Comparison of ENCODE assay signal across 8 cellular contexts in the genomic region with DNA sequence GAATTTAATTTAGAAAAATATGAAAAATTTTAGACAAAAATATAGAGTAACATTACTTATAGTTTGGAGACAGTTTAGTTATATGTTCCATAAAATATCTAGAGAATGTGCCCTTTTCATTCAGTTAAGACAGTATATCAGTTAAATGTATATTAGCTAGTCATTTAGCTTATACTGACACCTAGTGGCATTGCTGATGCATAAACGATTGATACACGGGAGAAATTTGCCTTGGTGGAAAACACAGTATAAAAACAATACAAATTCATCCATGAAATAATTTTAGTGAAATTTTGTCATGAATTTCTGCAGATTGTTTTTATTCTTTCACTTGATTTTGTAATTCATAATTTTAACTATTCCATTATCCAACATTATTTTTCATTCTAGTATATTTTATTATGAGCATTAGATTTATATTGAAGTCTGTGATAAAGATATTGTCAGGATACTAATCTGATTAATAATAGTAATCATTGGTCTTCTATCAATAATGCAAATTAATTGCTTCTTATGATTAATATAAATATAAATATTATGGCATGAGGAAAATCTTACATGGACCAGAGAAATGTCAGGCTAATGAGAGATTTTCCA.
DNase-seq lines count a peak whose midpoint lies in the region; ATAC-seq and TF ChIP-seq lines count a peak whose summit lies in the region.

No MANE protein-coding gene starts in this region.

- H3K27me3 Mint-ChIP-seq in activated CD8-positive, alpha-beta memory T cell treated with anti-CD3 and anti-CD28 coated beads, Interleukin-2, amount 10 ng/mL, durations not matched to agents 7 days and 5 days: no peaks in the 10 kb centered on the region

- DNase-seq in ELR (ENCODE audit: low read depth) (peak; percentile 56), HuH-7 (ENCODE audit: low spot score) (peak; percentile 11), Panc1 (ENCODE audit: low read depth, low spot score) (peak; percentile 13), esophagus muscularis mucosa (ENCODE audit: extremely low spot score) (no peak), psoas muscle (no peak), aorta (no peak)
- DNase-seq in activated CD8-positive, alpha-beta memory T cell treated with anti-CD3 and anti-CD28 coated beads, Interleukin-2, amount 10 ng/mL, durations not matched to agents 7 days and 5 days: no peak

- in situ Hi-C loops in Panc1 (cut with HindIII; ENCODE audit: low pct_unique_long_range_greater_than_20kb, low sequenced_read_pairs): no loop called here

- H3K9me3 Mint-ChIP-seq in activated CD8-positive, alpha-beta memory T cell treated with anti-CD3 and anti-CD28 coated beads, Interleukin-2, amount 10 ng/mL, durations not matched to agents 7 days and 5 days (ENCODE audit: low read depth): no peaks in the 10 kb centered on the region

- peak; percentile 83 for ATAC-seq in GM21390 (IDR thresholded peaks at IDR 0.05; ENCODE audit: unreplicated experiment)
- no peak for ATAC-seq in Panc1
- ATAC-seq in psoas muscle: peak in 1 of 4 donors; percentile 56
- no peak for ATAC-seq in activated CD8-positive, alpha-beta memory T cell treated with anti-CD3 and anti-CD28 coated beads, Interleukin-2, amount 10 ng/mL, durations not matched to agents 7 days and 5 days
- ATAC-seq in aorta (ENCODE audit: low FRiP score): no peak

- 0% methylated on average over 2 of the region's 2 CpGs for WGBS in esophagus muscularis mucosa
- WGBS in psoas muscle, 3 donors: 0% methylated on average over 2 of the region's 2 CpGs
- WGBS in aorta, 2 donors: 0 to 1% methylated on average over 2 of the region's 2 CpGs

- H3K4me1 Mint-ChIP-seq in activated CD8-positive, alpha-beta memory T cell treated with anti-CD3 and anti-CD28 coated beads, Interleukin-2, amount 10 ng/mL, durations not matched to agents 7 days and 5 days: no peaks in the 10 kb centered on the region

- H3K36me3 Mint-ChIP-seq in activated CD8-positive, alpha-beta memory T cell treated with anti-CD3 and anti-CD28 coated beads, Interleukin-2, amount 10 ng/mL, durations not matched to agents 7 days and 5 days: no peaks in the 10 kb centered on the region

- no peak overlapping the region for H3K4me3 Mint-ChIP-seq in activated CD8-positive, alpha-beta memory T cell treated with anti-CD3 and anti-CD28 coated beads, Interleukin-2, amount 10 ng/mL, durations not matched to agents 7 days and 5 days

- no peak for TF ChIP-seq EP300 in esophagus muscularis mucosa (IDR thresholded peaks at IDR 0.05)

- H3K36me3 ChIP-seq in Panc1 (ENCODE audit: control insufficient read depth, insufficient read depth, low read length) (no peaks in the 10 kb centered on the region), esophagus muscularis mucosa (no peaks in the 10 kb centered on the region), psoas muscle (ENCODE audit: insufficient read depth in 1 of 2, low read depth in 1 of 2) (no peaks in the 10 kb centered on the region), aorta (ENCODE audit: control insufficient read depth in 1 of 2, insufficient read depth in 2 of 2, low read length in 1 of 2) (no peaks in the 10 kb centered on the region)

- H3K27me3 ChIP-seq in Panc1 (ENCODE audit: control insufficient read depth, insufficient read depth, low read length) (no peaks in the 10 kb centered on the region), esophagus muscularis mucosa (no peaks in the 10 kb centered on the region), psoas muscle (ENCODE audit: insufficient read depth in 3 of 3, low read length in 2 of 3) (no peaks in the 10 kb centered on the region), aorta (ENCODE audit: control insufficient read depth in 1 of 2, insufficient read depth in 2 of 2, low read length in 1 of 2) (no peaks in the 10 kb centered on the region)

- TF ChIP-seq POLR2A in esophagus muscularis mucosa (IDR thresholded peaks at IDR 0.05; ENCODE audit: low read depth): no peak

- H3K4me3 ChIP-seq in Panc1 (ENCODE audit: low read depth in 2 of 2, low read length in 2 of 2): no peak overlapping the region
- no peak overlapping the region for H3K4me3 ChIP-seq in esophagus muscularis mucosa
- no peak overlapping the region for H3K4me3 ChIP-seq in psoas muscle
- H3K4me3 ChIP-seq in aorta (ENCODE audit: low read length in 2 of 2): no peak overlapping the region

- no TSS peak for BruUV-seq in Panc1 (replicated peaks; lab: Mats Ljungman, UMichigan)

- no peak overlapping the region for H3K27ac ChIP-seq in Panc1 (ENCODE audit: low read length)
- no peak overlapping the region for H3K27ac ChIP-seq in esophagus muscularis mucosa (replicated peaks in 1 of 4)
- H3K27ac ChIP-seq in psoas muscle: no peak overlapping the region
- H3K27ac ChIP-seq in aorta (ENCODE audit: low read depth in 1 of 2, low read length in 2 of 2): no peak overlapping the region

- POLR2A ChIA-PET in Panc1 (lab: Charles Lee): no interaction called here

- CTCF ChIA-PET in Panc1 (lab: Charles Lee): interaction anchor here (1.0 to 1.5 kb wide), 2 partner anchors 555 to 598 kb away, joined by 4 to 7 read pairs; no protein-coding TSS in a partner anchor
- CTCF ChIA-PET in activated CD8-positive, alpha-beta memory T cell treated with anti-CD3 and anti-CD28 coated beads, Interleukin-2, amount 10 ng/mL, durations not matched to agents 7 days and 5 days (lab: Charles Lee): interaction anchor here (0.7 to 1.5 kb wide), 3 partner anchors 585 to 599 kb away, joined by 3 to 11 read pairs (median 4); no protein-coding TSS in a partner anchor

- H3K27ac Mint-ChIP-seq in activated CD8-positive, alpha-beta memory T cell treated with anti-CD3 and anti-CD28 coated beads, Interleukin-2, amount 10 ng/mL, durations not matched to agents 7 days and 5 days: no peak overlapping the region

- intact Hi-C loops in Panc1 (cut with micrococcal nuclease; ENCODE audit: unreplicated experiment) (loop anchor here (2.0 kb wide), 2 partner anchors 555 to 599 kb away; no protein-coding TSS in a partner anchor), esophagus muscularis mucosa (cut with DNase I) (loop anchor here (2.0 kb wide), 1 partner anchor 555 kb away; no protein-coding TSS in a partner anchor), psoas muscle (cut with DNase I) (loop anchor here (5.0 to 10.0 kb wide), 3 partner anchors 217 to 600 kb away; a partner anchor contains a TSS), aorta (cut with DNase I) (loop anchor here in 1 of 2 donors (5.0 kb wide), 1 partner anchor 555 kb away; no protein-coding TSS in a partner anchor)

- TF ChIP-seq CTCF in Panc1 (IDR thresholded peaks at IDR 0.05) (peak; percentile 50; the same call in 1 of the 2 replicates), esophagus muscularis mucosa (IDR thresholded peaks at IDR 0.05) (peak; percentile 65 to 69 (median 68)), psoas muscle (IDR thresholded peaks at IDR 0.05) (peak; percentile 69)

- no peaks in the 10 kb centered on the region for H3K9me3 ChIP-seq in Panc1 (ENCODE audit: control insufficient read depth, insufficient read depth, low read depth, low read length)
- H3K9me3 ChIP-seq in esophagus muscularis mucosa: no peaks in the 10 kb centered on the region
- no peaks in the 10 kb centered on the region for H3K9me3 ChIP-seq in psoas muscle
- H3K9me3 ChIP-seq in aorta (ENCODE audit: control insufficient read depth, low read length): no peaks in the 10 kb centered on the region

- H3K4me1 ChIP-seq in Panc1 (ENCODE audit: control insufficient read depth, insufficient read depth, low read length) (no peaks in the 10 kb centered on the region), esophagus muscularis mucosa (peaks cover 0 to 5% (median 0%) of the 10 kb centered on the region in 4 donors), psoas muscle (no peaks in the 10 kb centered on the region), aorta (ENCODE audit: control insufficient read depth in 1 of 2, insufficient read depth in 2 of 2, low read length in 2 of 2) (no peaks in the 10 kb centered on the region)

Comparison
In these comparisons a context has a peak if more than half of its experiments do, and no peak if none do; other contexts are left out.
1. DNase-seq: peak in ELR (single experiment), HuH-7 (single experiment) and Panc1 (single experiment); none in esophagus muscularis mucosa (single experiment), psoas muscle (0 of 2), activated CD8-positive, alpha-beta memory T cell treated with anti-CD3 and anti-CD28 coated beads, Interleukin-2, amount 10 ng/mL, durations not matched to agents 7 days and 5 days (single experiment) and aorta (0 of 2).
2. Peak in every context shown above with its lines, with median percentiles within 50 percentile points of each other: CTCF ChIP-seq.